In the genomic region with DNA sequence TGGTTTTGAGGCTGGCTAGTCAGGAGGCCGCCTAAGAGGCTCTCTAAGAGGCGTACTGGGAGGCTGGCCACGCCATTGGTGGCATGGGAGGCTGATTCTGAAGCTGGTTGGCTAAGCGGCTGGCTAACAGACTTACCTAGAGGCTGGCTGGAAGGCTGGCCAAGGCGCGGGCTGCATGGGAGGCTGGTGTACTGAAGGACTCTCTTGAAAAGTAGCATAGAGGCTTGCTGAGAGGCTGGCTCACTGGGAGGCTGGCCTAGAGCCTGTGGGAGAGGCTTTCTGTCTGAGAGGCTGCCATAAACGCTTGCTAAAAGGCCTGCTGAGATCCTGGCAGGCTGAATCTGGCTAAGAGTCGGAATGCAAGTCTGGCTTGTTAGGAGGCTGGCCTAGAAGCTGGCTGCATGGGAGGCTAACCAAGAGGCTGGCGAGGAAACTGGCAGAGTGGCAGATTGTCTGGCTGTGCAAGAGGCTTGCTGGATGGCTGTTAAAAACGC, we compare ENCODE assay signal across 15 cellular contexts.
"Had no signal": no experiment of that assay in that cellular context is flagged by ENCODE, and none has a peak within 500 bp of the region (broad histone marks: within the 10 kb centered on the region; RNA-seq: fewer than 3 reads in every experiment).

No MANE protein-coding gene starts in this region.

- H3K4me1 ChIP-seq: body of pancreas, tibial nerve had no signal

- H3K9me3 ChIP-seq: body of pancreas, tibial nerve had no signal

- H3K36me3 ChIP-seq: tibial nerve had no signal

- ATAC-seq: activated T-helper 17 cell treated with anti-CD3 and anti-CD28 coated beads, Interleukin-2, amount 50 U/mL, for 72 hours; body of pancreas; natural killer cell treated with Interleukin-12 subunit alpha and Interleukin-12 subunit beta and Interleukin-15 and Interleukin-18, amount 100 ng/mL, for 72 hours had no signal

- DNase-seq: activated B cell treated with CpG ODN at 0.5 μM for 24 hours; activated CD4-positive, alpha-beta T cell treated with anti-CD3 and anti-CD28 coated beads, Interleukin-2, amount 50 U/mL, for 1 hour; activated naive CD4-positive, alpha-beta T cell treated with anti-CD3 and anti-CD28 coated beads for 36 hours; activated T-cell treated with anti-CD3 and anti-CD28 coated beads for 4 hours; dermis blood vessel endothelial cell; endodermal cell; erythroblast; glutamatergic neuron; T-helper 2 cell had no signal

- H3K27ac ChIP-seq: body of pancreas, tibial nerve had no signal

- H3K27me3 ChIP-seq: body of pancreas, tibial nerve had no signal

- H3K4me3 ChIP-seq: body of pancreas, lung, skin epidermis, tibial nerve had no signal
